1 cellular context compared by ENCODE assay signal in the genomic region with DNA sequence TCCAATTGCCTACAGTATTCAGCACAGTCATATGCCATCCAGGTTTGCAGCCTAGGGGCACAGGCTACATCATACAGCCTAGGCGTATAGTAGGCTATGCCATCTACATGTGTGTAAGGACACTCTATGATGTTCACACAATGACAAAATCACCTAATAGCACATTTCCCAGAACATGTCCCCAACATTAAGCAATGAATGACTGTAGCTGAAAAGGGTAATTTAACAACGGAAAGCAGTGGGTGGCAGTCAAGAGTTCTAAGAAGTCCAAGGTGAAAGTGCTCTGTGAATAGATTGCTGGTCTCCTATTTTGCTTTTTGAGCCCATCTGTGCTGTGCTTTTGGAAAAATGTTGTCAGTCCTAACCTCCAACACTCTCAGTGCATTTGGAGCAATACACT.
TF ChIP-seq lines count a peak whose summit lies in the region.

No MANE protein-coding gene starts in this region.

TF ChIP-seq in liver, 16 proteins besides CTCF, POLR2A, EP300 and RAD21 (continued from another document):
- TF ChIP-seq, protein P1, sequence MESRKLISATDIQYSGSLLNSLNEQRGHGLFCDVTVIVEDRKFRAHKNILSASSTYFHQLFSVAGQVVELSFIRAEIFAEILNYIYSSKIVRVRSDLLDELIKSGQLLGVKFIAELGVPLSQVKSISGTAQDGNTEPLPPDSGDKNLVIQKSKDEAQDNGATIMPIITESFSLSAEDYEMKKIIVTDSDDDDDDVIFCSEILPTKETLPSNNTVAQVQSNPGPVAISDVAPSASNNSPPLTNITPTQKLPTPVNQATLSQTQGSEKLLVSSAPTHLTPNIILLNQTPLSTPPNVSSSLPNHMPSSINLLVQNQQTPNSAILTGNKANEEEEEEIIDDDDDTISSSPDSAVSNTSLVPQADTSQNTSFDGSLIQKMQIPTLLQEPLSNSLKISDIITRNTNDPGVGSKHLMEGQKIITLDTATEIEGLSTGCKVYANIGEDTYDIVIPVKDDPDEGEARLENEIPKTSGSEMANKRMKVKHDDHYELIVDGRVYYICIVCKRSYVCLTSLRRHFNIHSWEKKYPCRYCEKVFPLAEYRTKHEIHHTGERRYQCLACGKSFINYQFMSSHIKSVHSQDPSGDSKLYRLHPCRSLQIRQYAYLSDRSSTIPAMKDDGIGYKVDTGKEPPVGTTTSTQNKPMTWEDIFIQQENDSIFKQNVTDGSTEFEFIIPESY (IDR thresholded peaks at IDR 0.05): no peak
- TF ChIP-seq TAF1 (conservative IDR thresholded peaks at IDR 0.05): no peak
